ENCODE assay signal across 1 cellular context in the genomic region with DNA sequence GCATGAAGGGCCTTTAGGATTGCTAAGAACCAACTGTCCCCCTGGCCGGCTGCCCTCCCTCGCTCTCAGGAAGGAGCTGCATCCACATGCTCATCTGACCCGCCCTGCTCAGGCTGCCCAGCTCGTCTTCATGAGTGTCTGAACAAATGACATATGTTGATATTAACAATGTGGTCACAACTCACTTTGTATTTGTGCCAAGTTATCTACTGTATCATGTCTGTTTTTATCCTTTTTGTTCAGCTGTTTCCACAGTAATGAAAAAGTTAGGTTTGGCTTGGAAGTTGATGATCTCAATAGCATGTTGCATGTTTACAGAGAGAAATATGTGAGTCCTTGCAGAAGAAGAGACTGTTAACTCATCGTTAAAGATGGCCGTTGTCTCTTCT.
TF ChIP-seq lines count a peak whose summit lies in the region.

No MANE protein-coding gene starts in this region.

TF ChIP-seq in WTC11, 78 proteins besides CTCF, POLR2A, EP300 and RAD21 (continued from another document):
- TF ChIP-seq, protein P1, sequence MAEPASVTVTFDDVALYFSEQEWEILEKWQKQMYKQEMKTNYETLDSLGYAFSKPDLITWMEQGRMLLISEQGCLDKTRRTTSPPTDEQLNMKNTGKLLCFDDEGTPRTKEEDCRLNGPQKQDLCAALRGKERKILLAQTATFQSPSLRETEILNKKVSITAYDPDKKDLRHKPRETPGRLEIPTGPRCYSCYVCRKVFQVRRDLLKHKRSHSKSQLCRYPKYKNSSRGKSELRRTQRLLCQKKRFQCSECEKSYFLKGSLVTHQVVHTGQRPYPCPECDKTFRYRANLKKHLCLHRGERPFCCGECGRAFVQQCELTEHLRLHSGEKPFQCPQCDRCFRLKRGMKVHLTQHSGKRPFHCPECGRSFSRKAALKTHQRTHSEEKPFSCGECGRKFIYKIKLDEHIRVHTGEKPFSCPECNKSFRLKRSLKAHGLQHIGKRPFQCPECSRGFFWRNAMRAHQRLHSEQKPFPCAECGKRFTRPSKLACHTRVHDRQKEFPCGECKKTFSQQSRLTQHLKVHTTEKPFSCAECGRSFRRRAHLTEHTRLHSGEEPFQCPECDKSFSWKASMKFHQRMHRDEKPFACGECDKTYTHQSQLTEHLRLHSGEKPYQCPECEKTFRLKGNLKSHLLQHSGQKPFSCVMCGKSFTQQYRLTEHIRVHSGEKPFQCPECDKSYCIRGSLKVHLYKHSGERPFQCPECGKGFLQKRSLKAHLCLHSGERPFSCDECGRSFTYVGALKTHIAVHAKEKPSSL (CRISPR knock-in tag; conservative IDR thresholded peaks at IDR 0.05) = no peak
- TF ChIP-seq EMX1 (CRISPR knock-in tag; IDR thresholded peaks at IDR 0.05) (no peak), GTF2I (CRISPR knock-in tag; conservative IDR thresholded peaks at IDR 0.05) (no peak)
- TF ChIP-seq, protein P2, sequence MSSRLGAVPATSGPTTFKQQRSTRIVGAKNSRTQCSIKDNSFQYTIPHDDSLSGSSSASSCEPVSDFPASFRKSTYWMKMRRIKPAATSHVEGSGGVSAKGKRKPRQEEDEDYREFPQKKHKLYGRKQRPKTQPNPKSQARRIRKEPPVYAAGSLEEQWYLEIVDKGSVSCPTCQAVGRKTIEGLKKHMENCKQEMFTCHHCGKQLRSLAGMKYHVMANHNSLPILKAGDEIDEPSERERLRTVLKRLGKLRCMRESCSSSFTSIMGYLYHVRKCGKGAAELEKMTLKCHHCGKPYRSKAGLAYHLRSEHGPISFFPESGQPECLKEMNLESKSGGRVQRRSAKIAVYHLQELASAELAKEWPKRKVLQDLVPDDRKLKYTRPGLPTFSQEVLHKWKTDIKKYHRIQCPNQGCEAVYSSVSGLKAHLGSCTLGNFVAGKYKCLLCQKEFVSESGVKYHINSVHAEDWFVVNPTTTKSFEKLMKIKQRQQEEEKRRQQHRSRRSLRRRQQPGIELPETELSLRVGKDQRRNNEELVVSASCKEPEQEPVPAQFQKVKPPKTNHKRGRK (CRISPR knock-in tag; IDR thresholded peaks at IDR 0.05; ENCODE audit: borderline replicate concordance) = no peak
- TF ChIP-seq, protein P3, sequence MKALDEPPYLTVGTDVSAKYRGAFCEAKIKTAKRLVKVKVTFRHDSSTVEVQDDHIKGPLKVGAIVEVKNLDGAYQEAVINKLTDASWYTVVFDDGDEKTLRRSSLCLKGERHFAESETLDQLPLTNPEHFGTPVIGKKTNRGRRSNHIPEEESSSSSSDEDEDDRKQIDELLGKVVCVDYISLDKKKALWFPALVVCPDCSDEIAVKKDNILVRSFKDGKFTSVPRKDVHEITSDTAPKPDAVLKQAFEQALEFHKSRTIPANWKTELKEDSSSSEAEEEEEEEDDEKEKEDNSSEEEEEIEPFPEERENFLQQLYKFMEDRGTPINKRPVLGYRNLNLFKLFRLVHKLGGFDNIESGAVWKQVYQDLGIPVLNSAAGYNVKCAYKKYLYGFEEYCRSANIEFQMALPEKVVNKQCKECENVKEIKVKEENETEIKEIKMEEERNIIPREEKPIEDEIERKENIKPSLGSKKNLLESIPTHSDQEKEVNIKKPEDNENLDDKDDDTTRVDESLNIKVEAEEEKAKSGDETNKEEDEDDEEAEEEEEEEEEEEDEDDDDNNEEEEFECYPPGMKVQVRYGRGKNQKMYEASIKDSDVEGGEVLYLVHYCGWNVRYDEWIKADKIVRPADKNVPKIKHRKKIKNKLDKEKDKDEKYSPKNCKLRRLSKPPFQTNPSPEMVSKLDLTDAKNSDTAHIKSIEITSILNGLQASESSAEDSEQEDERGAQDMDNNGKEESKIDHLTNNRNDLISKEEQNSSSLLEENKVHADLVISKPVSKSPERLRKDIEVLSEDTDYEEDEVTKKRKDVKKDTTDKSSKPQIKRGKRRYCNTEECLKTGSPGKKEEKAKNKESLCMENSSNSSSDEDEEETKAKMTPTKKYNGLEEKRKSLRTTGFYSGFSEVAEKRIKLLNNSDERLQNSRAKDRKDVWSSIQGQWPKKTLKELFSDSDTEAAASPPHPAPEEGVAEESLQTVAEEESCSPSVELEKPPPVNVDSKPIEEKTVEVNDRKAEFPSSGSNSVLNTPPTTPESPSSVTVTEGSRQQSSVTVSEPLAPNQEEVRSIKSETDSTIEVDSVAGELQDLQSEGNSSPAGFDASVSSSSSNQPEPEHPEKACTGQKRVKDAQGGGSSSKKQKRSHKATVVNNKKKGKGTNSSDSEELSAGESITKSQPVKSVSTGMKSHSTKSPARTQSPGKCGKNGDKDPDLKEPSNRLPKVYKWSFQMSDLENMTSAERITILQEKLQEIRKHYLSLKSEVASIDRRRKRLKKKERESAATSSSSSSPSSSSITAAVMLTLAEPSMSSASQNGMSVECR (CRISPR knock-in tag; IDR thresholded peaks at IDR 0.05; ENCODE audit: borderline replicate concordance) = no peak
